Comparison of ENCODE assay signal across 1 cellular context in the genomic region with DNA sequence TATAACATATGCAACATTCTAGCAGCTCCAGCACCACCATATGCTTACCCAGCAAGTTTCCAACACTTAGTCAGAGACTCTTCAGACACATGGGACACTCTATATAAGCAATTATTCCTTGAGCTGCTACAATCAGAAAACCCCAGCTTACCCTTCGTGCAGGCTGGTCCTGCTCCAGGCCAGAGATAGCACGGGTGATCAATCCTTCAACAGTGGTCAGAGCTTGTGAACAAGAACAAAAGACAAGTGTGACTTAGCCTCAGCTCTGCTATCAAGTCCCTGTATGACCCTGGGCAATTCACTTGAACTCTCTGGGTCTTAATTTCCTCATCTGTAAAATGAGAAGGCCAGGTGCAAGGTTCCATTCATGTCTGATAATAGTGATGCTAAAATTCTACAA.
TF ChIP-seq lines count a peak whose summit lies in the region.

No MANE protein-coding gene starts in this region.

TF ChIP-seq in K562, 482 proteins besides CTCF, POLR2A, EP300 and RAD21 (continued from another document):
- TF ChIP-seq, protein P1, sequence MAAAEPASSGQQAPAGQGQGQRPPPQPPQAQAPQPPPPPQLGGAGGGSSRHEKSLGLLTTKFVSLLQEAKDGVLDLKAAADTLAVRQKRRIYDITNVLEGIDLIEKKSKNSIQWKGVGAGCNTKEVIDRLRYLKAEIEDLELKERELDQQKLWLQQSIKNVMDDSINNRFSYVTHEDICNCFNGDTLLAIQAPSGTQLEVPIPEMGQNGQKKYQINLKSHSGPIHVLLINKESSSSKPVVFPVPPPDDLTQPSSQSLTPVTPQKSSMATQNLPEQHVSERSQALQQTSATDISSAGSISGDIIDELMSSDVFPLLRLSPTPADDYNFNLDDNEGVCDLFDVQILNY (CRISPR knock-in tag; IDR thresholded peaks at IDR 0.05), result no peak
- TF ChIP-seq MEF2A (IDR thresholded peaks at IDR 0.05; ENCODE audit: control insufficient read depth, low read depth, low read length), result no peak
- TF ChIP-seq, protein P2, sequence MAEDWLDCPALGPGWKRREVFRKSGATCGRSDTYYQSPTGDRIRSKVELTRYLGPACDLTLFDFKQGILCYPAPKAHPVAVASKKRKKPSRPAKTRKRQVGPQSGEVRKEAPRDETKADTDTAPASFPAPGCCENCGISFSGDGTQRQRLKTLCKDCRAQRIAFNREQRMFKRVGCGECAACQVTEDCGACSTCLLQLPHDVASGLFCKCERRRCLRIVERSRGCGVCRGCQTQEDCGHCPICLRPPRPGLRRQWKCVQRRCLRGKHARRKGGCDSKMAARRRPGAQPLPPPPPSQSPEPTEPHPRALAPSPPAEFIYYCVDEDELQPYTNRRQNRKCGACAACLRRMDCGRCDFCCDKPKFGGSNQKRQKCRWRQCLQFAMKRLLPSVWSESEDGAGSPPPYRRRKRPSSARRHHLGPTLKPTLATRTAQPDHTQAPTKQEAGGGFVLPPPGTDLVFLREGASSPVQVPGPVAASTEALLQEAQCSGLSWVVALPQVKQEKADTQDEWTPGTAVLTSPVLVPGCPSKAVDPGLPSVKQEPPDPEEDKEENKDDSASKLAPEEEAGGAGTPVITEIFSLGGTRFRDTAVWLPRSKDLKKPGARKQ (CRISPR knock-in tag; IDR thresholded peaks at IDR 0.05), result no peak
- no peak for TF ChIP-seq ZNF764 (CRISPR knock-in tag; IDR thresholded peaks at IDR 0.05; ENCODE audit: low read depth)
- TF ChIP-seq ZNF165 (CRISPR knock-in tag; IDR thresholded peaks at IDR 0.05; ENCODE audit: borderline replicate concordance), result no peak
- no peak for TF ChIP-seq SMAD3 (CRISPR knock-in tag; conservative IDR thresholded peaks at IDR 0.05)
